In genomic region chr12:106685381-106685780, GRCh38 we compare ENCODE assay signal across 1 cellular context.
TF ChIP-seq lines count a peak whose summit lies in the region.

No MANE protein-coding gene starts in this region.

TF ChIP-seq in GM23338, 12 proteins besides CTCF, POLR2A, EP300 and RAD21 (continued from another document):
- TF ChIP-seq ETS1 (IDR thresholded peaks at IDR 0.05) (no peak), EZH2phosphoT487 (IDR thresholded peaks at IDR 0.05; ENCODE audit: unreplicated experiment) (no peak), NANOG (IDR thresholded peaks at IDR 0.05; ENCODE audit: borderline replicate concordance) (no peak), POLR2AphosphoS5 (IDR thresholded peaks at IDR 0.05; ENCODE audit: low read depth) (no peak), CREB1 (CRISPR knock-in tag; IDR thresholded peaks at IDR 0.05; ENCODE audit: low read depth) (no peak)
- TF ChIP-seq, protein P1, sequence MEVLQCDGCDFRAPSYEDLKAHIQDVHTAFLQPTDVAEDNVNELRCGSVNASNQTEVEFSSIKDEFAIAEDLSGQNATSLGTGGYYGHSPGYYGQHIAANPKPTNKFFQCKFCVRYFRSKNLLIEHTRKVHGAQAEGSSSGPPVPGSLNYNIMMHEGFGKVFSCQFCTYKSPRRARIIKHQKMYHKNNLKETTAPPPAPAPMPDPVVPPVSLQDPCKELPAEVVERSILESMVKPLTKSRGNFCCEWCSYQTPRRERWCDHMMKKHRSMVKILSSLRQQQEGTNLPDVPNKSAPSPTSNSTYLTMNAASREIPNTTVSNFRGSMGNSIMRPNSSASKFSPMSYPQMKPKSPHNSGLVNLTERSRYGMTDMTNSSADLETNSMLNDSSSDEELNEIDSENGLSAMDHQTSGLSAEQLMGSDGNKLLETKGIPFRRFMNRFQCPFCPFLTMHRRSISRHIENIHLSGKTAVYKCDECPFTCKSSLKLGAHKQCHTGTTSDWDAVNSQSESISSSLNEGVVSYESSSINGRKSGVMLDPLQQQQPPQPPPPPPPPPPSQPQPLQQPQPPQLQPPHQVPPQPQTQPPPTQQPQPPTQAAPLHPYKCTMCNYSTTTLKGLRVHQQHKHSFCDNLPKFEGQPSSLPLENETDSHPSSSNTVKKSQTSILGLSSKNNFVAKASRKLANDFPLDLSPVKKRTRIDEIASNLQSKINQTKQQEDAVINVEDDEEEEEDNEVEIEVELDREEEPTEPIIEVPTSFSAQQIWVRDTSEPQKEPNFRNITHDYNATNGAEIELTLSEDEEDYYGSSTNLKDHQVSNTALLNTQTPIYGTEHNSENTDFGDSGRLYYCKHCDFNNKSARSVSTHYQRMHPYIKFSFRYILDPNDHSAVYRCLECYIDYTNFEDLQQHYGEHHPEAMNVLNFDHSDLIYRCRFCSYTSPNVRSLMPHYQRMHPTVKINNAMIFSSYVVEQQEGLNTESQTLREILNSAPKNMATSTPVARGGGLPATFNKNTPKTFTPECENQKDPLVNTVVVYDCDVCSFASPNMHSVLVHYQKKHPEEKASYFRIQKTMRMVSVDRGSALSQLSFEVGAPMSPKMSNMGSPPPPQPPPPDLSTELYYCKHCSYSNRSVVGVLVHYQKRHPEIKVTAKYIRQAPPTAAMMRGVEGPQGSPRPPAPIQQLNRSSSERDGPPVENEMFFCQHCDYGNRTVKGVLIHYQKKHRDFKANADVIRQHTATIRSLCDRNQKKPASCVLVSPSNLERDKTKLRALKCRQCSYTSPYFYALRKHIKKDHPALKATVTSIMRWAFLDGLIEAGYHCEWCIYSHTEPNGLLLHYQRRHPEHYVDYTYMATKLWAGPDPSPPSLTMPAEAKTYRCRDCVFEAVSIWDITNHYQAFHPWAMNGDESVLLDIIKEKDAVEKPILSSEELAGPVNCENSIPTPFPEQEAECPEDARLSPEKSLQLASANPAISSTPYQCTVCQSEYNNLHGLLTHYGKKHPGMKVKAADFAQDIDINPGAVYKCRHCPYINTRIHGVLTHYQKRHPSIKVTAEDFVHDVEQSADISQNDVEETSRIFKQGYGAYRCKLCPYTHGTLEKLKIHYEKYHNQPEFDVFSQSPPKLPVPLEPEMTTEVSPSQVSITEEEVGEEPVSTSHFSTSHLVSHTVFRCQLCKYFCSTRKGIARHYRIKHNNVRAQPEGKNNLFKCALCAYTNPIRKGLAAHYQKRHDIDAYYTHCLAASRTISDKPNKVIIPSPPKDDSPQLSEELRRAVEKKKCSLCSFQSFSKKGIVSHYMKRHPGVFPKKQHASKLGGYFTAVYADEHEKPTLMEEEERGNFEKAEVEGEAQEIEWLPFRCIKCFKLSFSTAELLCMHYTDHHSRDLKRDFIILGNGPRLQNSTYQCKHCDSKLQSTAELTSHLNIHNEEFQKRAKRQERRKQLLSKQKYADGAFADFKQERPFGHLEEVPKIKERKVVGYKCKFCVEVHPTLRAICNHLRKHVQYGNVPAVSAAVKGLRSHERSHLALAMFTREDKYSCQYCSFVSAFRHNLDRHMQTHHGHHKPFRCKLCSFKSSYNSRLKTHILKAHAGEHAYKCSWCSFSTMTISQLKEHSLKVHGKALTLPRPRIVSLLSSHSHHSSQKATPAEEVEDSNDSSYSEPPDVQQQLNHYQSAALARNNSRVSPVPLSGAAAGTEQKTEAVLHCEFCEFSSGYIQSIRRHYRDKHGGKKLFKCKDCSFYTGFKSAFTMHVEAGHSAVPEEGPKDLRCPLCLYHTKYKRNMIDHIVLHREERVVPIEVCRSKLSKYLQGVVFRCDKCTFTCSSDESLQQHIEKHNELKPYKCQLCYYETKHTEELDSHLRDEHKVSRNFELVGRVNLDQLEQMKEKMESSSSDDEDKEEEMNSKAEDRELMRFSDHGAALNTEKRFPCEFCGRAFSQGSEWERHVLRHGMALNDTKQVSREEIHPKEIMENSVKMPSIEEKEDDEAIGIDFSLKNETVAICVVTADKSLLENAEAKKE (CRISPR knock-in tag; IDR thresholded peaks at IDR 0.05): no peak
